1 cellular context compared by ENCODE assay signal in genomic region chr12:86137936-86138335, GRCh38.
TF ChIP-seq lines count a peak whose summit lies in the region.

No MANE protein-coding gene starts in this region.

TF ChIP-seq in IMR-90, 13 proteins besides CTCF, POLR2A, EP300 and RAD21 (continued from another document):
- TF ChIP-seq, protein P1, sequence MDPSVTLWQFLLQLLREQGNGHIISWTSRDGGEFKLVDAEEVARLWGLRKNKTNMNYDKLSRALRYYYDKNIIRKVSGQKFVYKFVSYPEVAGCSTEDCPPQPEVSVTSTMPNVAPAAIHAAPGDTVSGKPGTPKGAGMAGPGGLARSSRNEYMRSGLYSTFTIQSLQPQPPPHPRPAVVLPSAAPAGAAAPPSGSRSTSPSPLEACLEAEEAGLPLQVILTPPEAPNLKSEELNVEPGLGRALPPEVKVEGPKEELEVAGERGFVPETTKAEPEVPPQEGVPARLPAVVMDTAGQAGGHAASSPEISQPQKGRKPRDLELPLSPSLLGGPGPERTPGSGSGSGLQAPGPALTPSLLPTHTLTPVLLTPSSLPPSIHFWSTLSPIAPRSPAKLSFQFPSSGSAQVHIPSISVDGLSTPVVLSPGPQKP (IDR thresholded peaks at IDR 0.05; ENCODE audit: borderline replicate concordance, low read depth, low read length), result no peak
- no peak for TF ChIP-seq MXI1 (IDR thresholded peaks at IDR 0.05; ENCODE audit: borderline replicate concordance, low read depth, low read length)
- TF ChIP-seq USF2 (IDR thresholded peaks at IDR 0.05; ENCODE audit: low read depth, low read length), result no peak
- no peak for TF ChIP-seq FOS (IDR thresholded peaks at IDR 0.05; ENCODE audit: low read depth, low read length)
- TF ChIP-seq CHD1 (IDR thresholded peaks at IDR 0.05; ENCODE audit: low read depth, low read length), result no peak
- TF ChIP-seq BHLHE40 (IDR thresholded peaks at IDR 0.05; ENCODE audit: low read depth, low read length), result peak; percentile 25; the same call in 1 of the 2 replicates
- no peak for TF ChIP-seq RFX5 (IDR thresholded peaks at IDR 0.05; ENCODE audit: low read depth, low read length)
